Comparison of ENCODE assay signal across 1 cellular context in the genomic region with DNA sequence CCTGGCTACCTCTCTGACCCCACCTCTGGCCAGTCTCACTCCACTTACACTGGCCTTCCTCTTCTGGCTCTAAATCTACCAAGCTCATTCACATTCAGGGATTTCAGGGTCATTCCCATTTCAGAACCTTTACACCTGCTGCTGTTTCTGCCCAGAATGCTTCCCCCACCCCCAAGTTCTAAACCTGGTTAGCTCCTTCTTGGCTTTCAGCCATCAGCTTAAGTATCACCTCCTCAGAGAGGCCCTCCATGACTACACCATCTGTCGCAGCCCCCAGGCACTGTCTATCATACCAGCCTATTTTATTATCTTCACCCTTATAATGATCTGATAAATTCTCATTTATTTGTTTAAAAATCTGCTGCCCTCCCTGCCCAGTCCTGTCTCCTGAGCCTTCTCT.
TF ChIP-seq lines count a peak whose summit lies in the region.

No MANE protein-coding gene starts in this region.

TF ChIP-seq in SK-N-SH, 30 proteins besides CTCF, POLR2A, EP300 and RAD21:
- TF ChIP-seq IRF3 (IDR thresholded peaks at IDR 0.05; ENCODE audit: low read depth, low read length) (no peak), USF1 (IDR thresholded peaks at IDR 0.05; ENCODE audit: borderline replicate concordance, low read depth) (no peak), TCF12 (IDR thresholded peaks at IDR 0.05) (no peak), POLR2AphosphoS5 (IDR thresholded peaks at IDR 0.05; ENCODE audit: low read depth, low read length) (no peak)
